ENCODE assay signal across 10 cellular contexts in the genomic region with DNA sequence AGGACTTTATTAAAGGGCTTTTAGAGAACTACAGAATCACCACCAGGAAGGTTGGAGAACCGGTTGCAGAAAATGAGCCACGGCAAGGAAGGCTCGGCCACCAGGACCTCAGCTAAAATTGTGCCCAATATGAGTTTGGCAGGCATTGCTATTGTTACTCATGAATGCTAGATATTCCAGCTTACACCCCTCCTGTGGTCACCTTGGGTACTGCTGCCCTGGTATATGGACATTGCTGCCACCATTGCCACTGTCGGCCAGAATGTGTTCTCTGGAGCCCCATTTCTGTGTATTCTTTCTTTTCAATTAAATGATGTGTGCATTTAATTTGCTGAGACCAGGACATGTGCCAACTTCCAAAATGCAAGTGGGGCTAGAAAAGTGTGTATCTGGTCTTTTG.
DNase-seq lines count a peak whose midpoint lies in the region; FAIRE-seq lines count a peak whose summit lies in the region.
"Had no signal": no experiment of that assay in that cellular context is flagged by ENCODE, and none has a peak within 500 bp of the region (broad histone marks: within the 10 kb centered on the region; RNA-seq: fewer than 3 reads in every experiment).

No MANE protein-coding gene starts in this region.

- no peaks in the 10 kb centered on the region for H3K27me3 ChIP-seq in mesendoderm (ENCODE audit: insufficient read depth, low read length, poor library complexity)

- no peak overlapping the region for H2BK120ac ChIP-seq in mesendoderm (ENCODE audit: low read depth, low read length)

- H3K27me3 Mint-ChIP-seq in activated CD4-positive, alpha-beta memory T cell treated with anti-CD3 and anti-CD28 coated beads, Interleukin-2, amount 10 ng/mL, durations not matched to agents 7 days and 5 days: no peaks in the 10 kb centered on the region

- no peak overlapping the region for H4K5ac ChIP-seq in mesendoderm (ENCODE audit: low read length)

- no peaks in the 10 kb centered on the region for H3K4me1 Mint-ChIP-seq in activated CD4-positive, alpha-beta memory T cell treated with anti-CD3 and anti-CD28 coated beads, Interleukin-2, amount 10 ng/mL, durations not matched to agents 7 days and 5 days

- no peak overlapping the region for H3K4me3 ChIP-seq in Jurkat, Clone E6-1 (ENCODE audit: low read length)
- no peak overlapping the region for H3K4me3 ChIP-seq in mesendoderm (ENCODE audit: low read length)

- CTCF ChIA-PET in activated CD4-positive, alpha-beta memory T cell treated with anti-CD3 and anti-CD28 coated beads, Interleukin-2, amount 10 ng/mL, durations not matched to agents 7 days and 5 days (lab: Charles Lee): no interaction called here

- no peak for FAIRE-seq in GM19239 (lab: Jason Lieb, UNC)

- POLR2A ChIA-PET in activated CD4-positive, alpha-beta memory T cell treated with anti-CD3 and anti-CD28 coated beads, Interleukin-2, amount 10 ng/mL, durations not matched to agents 7 days and 5 days (lab: Charles Lee): no interaction called here

- DNase-seq in COLO668 (lab: John Stamatoyannopoulos, UW; ENCODE audit: unreplicated experiment) (peak; percentile 28), GM19239 (ENCODE audit: insufficient read length, low spot score) (peak; percentile 9), cerebellar cortex (ENCODE audit: low spot score) (peak; percentile 20), mesendoderm (peak; percentile 53), NCI-H1105 (lab: John Stamatoyannopoulos, UW) (no peak)
- peak; percentile 4 for DNase-seq in Jurkat, Clone E6-1 (ENCODE audit: low read depth, low spot score)
- no peak for DNase-seq in activated CD4-positive, alpha-beta memory T cell treated with anti-CD3 and anti-CD28 coated beads, Interleukin-2, amount 10 ng/mL, durations not matched to agents 7 days and 5 days
- DNase-seq in activated naive CD4-positive, alpha-beta T cell treated with Interleukin-2 at 50 U/mL for 16 hours: no peak

- no peak overlapping the region for H3K23ac ChIP-seq in mesendoderm (ENCODE audit: low read length)

- no peak overlapping the region for H3K4ac ChIP-seq in mesendoderm (ENCODE audit: low read depth, low read length)

- no peak overlapping the region for H3K4me3 Mint-ChIP-seq in activated CD4-positive, alpha-beta memory T cell treated with anti-CD3 and anti-CD28 coated beads, Interleukin-2, amount 10 ng/mL, durations not matched to agents 7 days and 5 days

- no peaks in the 10 kb centered on the region for H3K9me3 Mint-ChIP-seq in activated CD4-positive, alpha-beta memory T cell treated with anti-CD3 and anti-CD28 coated beads, Interleukin-2, amount 10 ng/mL, durations not matched to agents 7 days and 5 days

- H3K18ac ChIP-seq in mesendoderm (ENCODE audit: low read length): no peak overlapping the region

- H3K9ac ChIP-seq in mesendoderm (ENCODE audit: low read length): no peak overlapping the region
- H3K9ac ChIP-seq: KMS-11 had no signal

- WGBS in mesendoderm (ENCODE audit: extremely low coverage, insufficient coverage, low lambda C conversion rate): no CpG with 5 or more reads among the region's 4 CpGs

- H3K79me1 ChIP-seq in mesendoderm (ENCODE audit: low read length): no peaks in the 10 kb centered on the region

- no peak overlapping the region for H2BK15ac ChIP-seq in mesendoderm (replicated peaks; ENCODE audit: low read depth)

- no peak overlapping the region for H4K8ac ChIP-seq in mesendoderm (ENCODE audit: low read depth, low read length)

- H3K56ac ChIP-seq in mesendoderm (ENCODE audit: low read length): no peak overlapping the region

- H3K36me3 ChIP-seq in mesendoderm (ENCODE audit: control insufficient read depth, insufficient read depth, low read length): no peaks in the 10 kb centered on the region

- no peak overlapping the region for H2AK5ac ChIP-seq in mesendoderm (ENCODE audit: low read length)

- H3K4me1 ChIP-seq in mesendoderm (ENCODE audit: control insufficient read depth, low read depth, low read length): no peaks in the 10 kb centered on the region

- no peak overlapping the region for H3K4me2 ChIP-seq in mesendoderm (ENCODE audit: low read length)
- H3K4me2 ChIP-seq: KMS-11 had no signal

- H3K36me3 Mint-ChIP-seq in activated CD4-positive, alpha-beta memory T cell treated with anti-CD3 and anti-CD28 coated beads, Interleukin-2, amount 10 ng/mL, durations not matched to agents 7 days and 5 days (ENCODE audit: low read depth): no peaks in the 10 kb centered on the region

- H2BK5ac ChIP-seq in mesendoderm (ENCODE audit: low read length): no peak overlapping the region

- H3K27ac Mint-ChIP-seq in activated CD4-positive, alpha-beta memory T cell treated with anti-CD3 and anti-CD28 coated beads, Interleukin-2, amount 10 ng/mL, durations not matched to agents 7 days and 5 days: no peak overlapping the region

- H3K27ac ChIP-seq in mesendoderm (ENCODE audit: low read depth, low read length): no peak overlapping the region
- H3K27ac ChIP-seq: epithelial cell of prostate, KMS-11 had no signal

- H3K79me2 ChIP-seq in mesendoderm (ENCODE audit: control insufficient read depth, insufficient read depth, low read length): no peaks in the 10 kb centered on the region

Comparison
In these comparisons a context has a peak if more than half of its experiments do, and no peak if none do; other contexts are left out.
1. DNase-seq: peak in COLO668 (single experiment), GM19239 (single experiment), Jurkat, Clone E6-1 (single experiment), cerebellar cortex (single experiment) and mesendoderm (single experiment); none in activated CD4-positive, alpha-beta memory T cell treated with anti-CD3 and anti-CD28 coated beads, Interleukin-2, amount 10 ng/mL, durations not matched to agents 7 days and 5 days (single experiment), NCI-H1105 (single experiment) and activated naive CD4-positive, alpha-beta T cell treated with Interleukin-2 at 50 U/mL for 16 hours (single experiment).